Comparison of ENCODE assay signal across 1 cellular context in the genomic region with DNA sequence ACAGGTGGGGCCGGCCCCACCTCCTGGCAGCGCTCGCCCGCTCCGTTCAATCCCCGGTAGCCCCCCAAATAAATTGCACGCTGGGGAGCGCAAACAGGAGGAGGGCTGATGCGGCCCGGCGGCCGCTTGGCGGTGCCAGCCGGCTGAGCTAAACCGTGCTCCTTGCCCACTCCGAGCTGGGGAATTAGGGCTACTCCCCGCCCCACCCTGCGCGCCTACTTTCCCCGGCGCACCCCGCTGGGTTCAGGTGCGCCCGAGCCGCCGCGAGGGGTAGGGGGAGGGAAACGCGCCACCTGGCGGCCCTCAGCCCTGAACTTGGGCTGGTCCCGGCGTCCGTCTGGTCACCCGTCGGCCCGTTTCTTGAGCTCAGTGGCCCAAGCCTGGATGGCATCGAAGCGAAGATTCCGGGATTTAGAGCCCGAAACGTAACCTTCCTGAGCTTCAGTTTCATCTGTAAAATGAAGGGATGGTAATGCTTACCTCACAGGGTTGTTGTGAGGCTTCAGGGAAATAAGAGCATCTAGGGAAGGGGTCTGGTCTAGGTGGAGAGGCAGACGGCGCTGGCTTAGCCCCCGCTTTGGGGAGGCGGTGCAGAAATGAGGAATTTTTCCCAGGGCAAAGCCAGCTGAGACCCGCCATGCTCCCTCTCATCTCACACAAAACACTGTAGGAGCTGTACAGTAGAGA.
TF ChIP-seq lines count a peak whose summit lies in the region.

No MANE protein-coding gene starts in this region.

TF ChIP-seq in HepG2, 621 proteins besides CTCF, POLR2A, EP300 and RAD21 (continued from another document and continues in another):
- TF ChIP-seq ZNF615 (CRISPR knock-in tag; IDR thresholded peaks at IDR 0.05; ENCODE audit: borderline replicate concordance) (no peak), CAMTA2 (CRISPR knock-in tag; IDR thresholded peaks at IDR 0.05; ENCODE audit: borderline replicate concordance) (0 out of 2 replicates have a peak, but pooled peaks have one; percentile 60), ZNF749 (CRISPR knock-in tag; IDR thresholded peaks at IDR 0.05; ENCODE audit: borderline replicate concordance) (no peak), ZSCAN22 (CRISPR knock-in tag; IDR thresholded peaks at IDR 0.05) (no peak), GABPA (IDR thresholded peaks at IDR 0.05; ENCODE audit: low read depth, low read length) (no peak), GABPA (CRISPR knock-in tag; IDR thresholded peaks at IDR 0.05; ENCODE audit: low read depth) (no peak), KLF12 (CRISPR knock-in tag; IDR thresholded peaks at IDR 0.05; ENCODE audit: borderline replicate concordance) (peak; percentile 86), ZNF776 (CRISPR knock-in tag; IDR thresholded peaks at IDR 0.05) (no peak), MEIS1 (CRISPR knock-in tag; IDR thresholded peaks at IDR 0.05; ENCODE audit: borderline replicate concordance) (no peak), SCMH1 (CRISPR knock-in tag; IDR thresholded peaks at IDR 0.05; ENCODE audit: borderline replicate concordance) (no peak), ZNF335 (CRISPR knock-in tag; IDR thresholded peaks at IDR 0.05) (no peak), NFYC (CRISPR knock-in tag; IDR thresholded peaks at IDR 0.05) (no peak), ZNF703 (CRISPR knock-in tag; IDR thresholded peaks at IDR 0.05; ENCODE audit: borderline replicate concordance) (no peak), POLR2G (IDR thresholded peaks at IDR 0.05; ENCODE audit: low read depth, low read length) (no peak), HNRNPK (IDR thresholded peaks at IDR 0.05; ENCODE audit: low read depth, low read length, poor library complexity, severe bottlenecking) (peak; percentile 6), HNF4G (IDR thresholded peaks at IDR 0.05; ENCODE audit: borderline replicate concordance, low read depth, low read length) (no peak; the same call in 1 of the 2 replicates), HNF4G (CRISPR knock-in tag; IDR thresholded peaks at IDR 0.05; ENCODE audit: borderline replicate concordance, low read depth) (peak; percentile 58; the same call in 1 of the 2 replicates), SOX6 (IDR thresholded peaks at IDR 0.05) (no peak), SOX6 (CRISPR knock-in tag; IDR thresholded peaks at IDR 0.05) (peak; percentile 57), ZNF841 (CRISPR knock-in tag; IDR thresholded peaks at IDR 0.05; ENCODE audit: borderline replicate concordance) (no peak), MTA1 (CRISPR knock-in tag; IDR thresholded peaks at IDR 0.05; ENCODE audit: borderline replicate concordance) (no peak), BORCS8-MEF2B (CRISPR knock-in tag; IDR thresholded peaks at IDR 0.05) (no peak), KLF16 (CRISPR knock-in tag; IDR thresholded peaks at IDR 0.05) (peak in 1 of 2 experiments; percentile 81; a peak in 2 of 4 replicates), ATF7-NPFF (CRISPR knock-in tag; IDR thresholded peaks at IDR 0.05; ENCODE audit: low read depth) (0 out of 2 replicates have a peak, but pooled peaks have one; percentile 23), SRSF9 (IDR thresholded peaks at IDR 0.05; ENCODE audit: borderline replicate concordance, insufficient read depth, low read depth, low read length, poor library complexity, severe bottlenecking) (no peak), AGO1 (IDR thresholded peaks at IDR 0.05; ENCODE audit: low read depth, low read length, poor library complexity, severe bottlenecking) (no peak), NRL (CRISPR knock-in tag; IDR thresholded peaks at IDR 0.05; ENCODE audit: borderline replicate concordance) (peak; percentile 80; the same call in 1 of the 2 replicates), HMG20A (CRISPR knock-in tag; IDR thresholded peaks at IDR 0.05; ENCODE audit: borderline replicate concordance) (no peak)
- TF ChIP-seq, protein P1, sequence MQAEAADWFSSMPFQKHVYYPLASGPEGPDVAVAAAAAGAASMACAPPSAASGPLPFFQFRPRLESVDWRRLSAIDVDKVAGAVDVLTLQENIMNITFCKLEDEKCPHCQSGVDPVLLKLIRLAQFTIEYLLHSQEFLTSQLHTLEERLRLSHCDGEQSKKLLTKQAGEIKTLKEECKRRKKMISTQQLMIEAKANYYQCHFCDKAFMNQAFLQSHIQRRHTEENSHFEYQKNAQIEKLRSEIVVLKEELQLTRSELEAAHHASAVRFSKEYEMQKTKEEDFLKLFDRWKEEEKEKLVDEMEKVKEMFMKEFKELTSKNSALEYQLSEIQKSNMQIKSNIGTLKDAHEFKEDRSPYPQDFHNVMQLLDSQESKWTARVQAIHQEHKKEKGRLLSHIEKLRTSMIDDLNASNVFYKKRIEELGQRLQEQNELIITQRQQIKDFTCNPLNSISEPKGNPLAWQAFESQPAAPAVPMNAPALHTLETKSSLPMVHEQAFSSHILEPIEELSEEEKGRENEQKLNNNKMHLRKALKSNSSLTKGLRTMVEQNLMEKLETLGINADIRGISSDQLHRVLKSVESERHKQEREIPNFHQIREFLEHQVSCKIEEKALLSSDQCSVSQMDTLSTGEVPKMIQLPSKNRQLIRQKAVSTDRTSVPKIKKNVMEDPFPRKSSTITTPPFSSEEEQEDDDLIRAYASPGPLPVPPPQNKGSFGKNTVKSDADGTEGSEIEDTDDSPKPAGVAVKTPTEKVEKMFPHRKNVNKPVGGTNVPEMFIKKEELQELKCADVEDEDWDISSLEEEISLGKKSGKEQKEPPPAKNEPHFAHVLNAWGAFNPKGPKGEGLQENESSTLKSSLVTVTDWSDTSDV (CRISPR knock-in tag; IDR thresholded peaks at IDR 0.05): no peak
- TF ChIP-seq, protein P2, sequence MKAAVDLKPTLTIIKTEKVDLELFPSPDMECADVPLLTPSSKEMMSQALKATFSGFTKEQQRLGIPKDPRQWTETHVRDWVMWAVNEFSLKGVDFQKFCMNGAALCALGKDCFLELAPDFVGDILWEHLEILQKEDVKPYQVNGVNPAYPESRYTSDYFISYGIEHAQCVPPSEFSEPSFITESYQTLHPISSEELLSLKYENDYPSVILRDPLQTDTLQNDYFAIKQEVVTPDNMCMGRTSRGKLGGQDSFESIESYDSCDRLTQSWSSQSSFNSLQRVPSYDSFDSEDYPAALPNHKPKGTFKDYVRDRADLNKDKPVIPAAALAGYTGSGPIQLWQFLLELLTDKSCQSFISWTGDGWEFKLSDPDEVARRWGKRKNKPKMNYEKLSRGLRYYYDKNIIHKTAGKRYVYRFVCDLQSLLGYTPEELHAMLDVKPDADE (CRISPR knock-in tag; IDR thresholded peaks at IDR 0.05): no peak
- TF ChIP-seq, protein P3, sequence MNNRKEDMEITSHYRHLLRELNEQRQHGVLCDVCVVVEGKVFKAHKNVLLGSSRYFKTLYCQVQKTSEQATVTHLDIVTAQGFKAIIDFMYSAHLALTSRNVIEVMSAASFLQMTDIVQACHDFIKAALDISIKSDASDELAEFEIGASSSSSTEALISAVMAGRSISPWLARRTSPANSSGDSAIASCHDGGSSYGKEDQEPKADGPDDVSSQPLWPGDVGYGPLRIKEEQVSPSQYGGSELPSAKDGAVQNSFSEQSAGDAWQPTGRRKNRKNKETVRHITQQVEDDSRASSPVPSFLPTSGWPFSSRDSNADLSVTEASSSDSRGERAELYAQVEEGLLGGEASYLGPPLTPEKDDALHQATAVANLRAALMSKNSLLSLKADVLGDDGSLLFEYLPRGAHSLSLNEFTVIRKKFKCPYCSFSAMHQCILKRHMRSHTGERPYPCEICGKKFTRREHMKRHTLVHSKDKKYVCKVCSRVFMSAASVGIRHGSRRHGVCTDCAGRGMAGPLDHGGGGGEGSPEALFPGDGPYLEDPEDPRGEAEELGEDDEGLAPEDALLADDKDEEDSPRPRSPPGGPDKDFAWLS (CRISPR knock-in tag; IDR thresholded peaks at IDR 0.05; ENCODE audit: borderline replicate concordance): no peak
- TF ChIP-seq, protein P4, sequence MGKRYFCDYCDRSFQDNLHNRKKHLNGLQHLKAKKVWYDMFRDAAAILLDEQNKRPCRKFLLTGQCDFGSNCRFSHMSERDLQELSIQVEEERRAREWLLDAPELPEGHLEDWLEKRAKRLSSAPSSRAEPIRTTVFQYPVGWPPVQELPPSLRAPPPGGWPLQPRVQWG (CRISPR knock-in tag; IDR thresholded peaks at IDR 0.05; ENCODE audit: borderline replicate concordance, low read depth): no peak
- TF ChIP-seq, protein P5, sequence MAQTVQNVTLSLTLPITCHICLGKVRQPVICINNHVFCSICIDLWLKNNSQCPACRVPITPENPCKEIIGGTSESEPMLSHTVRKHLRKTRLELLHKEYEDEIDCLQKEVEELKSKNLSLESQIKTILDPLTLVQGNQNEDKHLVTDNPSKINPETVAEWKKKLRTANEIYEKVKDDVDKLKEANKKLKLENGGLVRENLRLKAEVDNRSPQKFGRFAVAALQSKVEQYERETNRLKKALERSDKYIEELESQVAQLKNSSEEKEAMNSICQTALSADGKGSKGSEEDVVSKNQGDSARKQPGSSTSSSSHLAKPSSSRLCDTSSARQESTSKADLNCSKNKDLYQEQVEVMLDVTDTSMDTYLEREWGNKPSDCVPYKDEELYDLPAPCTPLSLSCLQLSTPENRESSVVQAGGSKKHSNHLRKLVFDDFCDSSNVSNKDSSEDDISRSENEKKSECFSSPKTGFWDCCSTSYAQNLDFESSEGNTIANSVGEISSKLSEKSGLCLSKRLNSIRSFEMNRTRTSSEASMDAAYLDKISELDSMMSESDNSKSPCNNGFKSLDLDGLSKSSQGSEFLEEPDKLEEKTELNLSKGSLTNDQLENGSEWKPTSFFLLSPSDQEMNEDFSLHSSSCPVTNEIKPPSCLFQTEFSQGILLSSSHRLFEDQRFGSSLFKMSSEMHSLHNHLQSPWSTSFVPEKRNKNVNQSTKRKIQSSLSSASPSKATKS (CRISPR knock-in tag; IDR thresholded peaks at IDR 0.05): no peak
- TF ChIP-seq, protein P6, sequence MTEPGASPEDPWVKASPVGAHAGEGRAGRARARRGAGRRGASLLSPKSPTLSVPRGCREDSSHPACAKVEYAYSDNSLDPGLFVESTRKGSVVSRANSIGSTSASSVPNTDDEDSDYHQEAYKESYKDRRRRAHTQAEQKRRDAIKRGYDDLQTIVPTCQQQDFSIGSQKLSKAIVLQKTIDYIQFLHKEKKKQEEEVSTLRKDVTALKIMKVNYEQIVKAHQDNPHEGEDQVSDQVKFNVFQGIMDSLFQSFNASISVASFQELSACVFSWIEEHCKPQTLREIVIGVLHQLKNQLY (CRISPR knock-in tag; IDR thresholded peaks at IDR 0.05): no peak
- TF ChIP-seq, protein P7, sequence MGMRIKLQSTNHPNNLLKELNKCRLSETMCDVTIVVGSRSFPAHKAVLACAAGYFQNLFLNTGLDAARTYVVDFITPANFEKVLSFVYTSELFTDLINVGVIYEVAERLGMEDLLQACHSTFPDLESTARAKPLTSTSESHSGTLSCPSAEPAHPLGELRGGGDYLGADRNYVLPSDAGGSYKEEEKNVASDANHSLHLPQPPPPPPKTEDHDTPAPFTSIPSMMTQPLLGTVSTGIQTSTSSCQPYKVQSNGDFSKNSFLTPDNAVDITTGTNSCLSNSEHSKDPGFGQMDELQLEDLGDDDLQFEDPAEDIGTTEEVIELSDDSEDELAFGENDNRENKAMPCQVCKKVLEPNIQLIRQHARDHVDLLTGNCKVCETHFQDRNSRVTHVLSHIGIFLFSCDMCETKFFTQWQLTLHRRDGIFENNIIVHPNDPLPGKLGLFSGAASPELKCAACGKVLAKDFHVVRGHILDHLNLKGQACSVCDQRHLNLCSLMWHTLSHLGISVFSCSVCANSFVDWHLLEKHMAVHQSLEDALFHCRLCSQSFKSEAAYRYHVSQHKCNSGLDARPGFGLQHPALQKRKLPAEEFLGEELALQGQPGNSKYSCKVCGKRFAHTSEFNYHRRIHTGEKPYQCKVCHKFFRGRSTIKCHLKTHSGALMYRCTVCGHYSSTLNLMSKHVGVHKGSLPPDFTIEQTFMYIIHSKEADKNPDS (CRISPR knock-in tag; IDR thresholded peaks at IDR 0.05): no peak
- TF ChIP-seq, protein P8, sequence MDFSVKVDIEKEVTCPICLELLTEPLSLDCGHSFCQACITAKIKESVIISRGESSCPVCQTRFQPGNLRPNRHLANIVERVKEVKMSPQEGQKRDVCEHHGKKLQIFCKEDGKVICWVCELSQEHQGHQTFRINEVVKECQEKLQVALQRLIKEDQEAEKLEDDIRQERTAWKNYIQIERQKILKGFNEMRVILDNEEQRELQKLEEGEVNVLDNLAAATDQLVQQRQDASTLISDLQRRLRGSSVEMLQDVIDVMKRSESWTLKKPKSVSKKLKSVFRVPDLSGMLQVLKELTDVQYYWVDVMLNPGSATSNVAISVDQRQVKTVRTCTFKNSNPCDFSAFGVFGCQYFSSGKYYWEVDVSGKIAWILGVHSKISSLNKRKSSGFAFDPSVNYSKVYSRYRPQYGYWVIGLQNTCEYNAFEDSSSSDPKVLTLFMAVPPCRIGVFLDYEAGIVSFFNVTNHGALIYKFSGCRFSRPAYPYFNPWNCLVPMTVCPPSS (IDR thresholded peaks at IDR 0.05): no peak
- TF ChIP-seq, protein P9, sequence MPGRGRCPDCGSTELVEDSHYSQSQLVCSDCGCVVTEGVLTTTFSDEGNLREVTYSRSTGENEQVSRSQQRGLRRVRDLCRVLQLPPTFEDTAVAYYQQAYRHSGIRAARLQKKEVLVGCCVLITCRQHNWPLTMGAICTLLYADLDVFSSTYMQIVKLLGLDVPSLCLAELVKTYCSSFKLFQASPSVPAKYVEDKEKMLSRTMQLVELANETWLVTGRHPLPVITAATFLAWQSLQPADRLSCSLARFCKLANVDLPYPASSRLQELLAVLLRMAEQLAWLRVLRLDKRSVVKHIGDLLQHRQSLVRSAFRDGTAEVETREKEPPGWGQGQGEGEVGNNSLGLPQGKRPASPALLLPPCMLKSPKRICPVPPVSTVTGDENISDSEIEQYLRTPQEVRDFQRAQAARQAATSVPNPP (CRISPR knock-in tag; IDR thresholded peaks at IDR 0.05): no peak
- TF ChIP-seq, protein P10, sequence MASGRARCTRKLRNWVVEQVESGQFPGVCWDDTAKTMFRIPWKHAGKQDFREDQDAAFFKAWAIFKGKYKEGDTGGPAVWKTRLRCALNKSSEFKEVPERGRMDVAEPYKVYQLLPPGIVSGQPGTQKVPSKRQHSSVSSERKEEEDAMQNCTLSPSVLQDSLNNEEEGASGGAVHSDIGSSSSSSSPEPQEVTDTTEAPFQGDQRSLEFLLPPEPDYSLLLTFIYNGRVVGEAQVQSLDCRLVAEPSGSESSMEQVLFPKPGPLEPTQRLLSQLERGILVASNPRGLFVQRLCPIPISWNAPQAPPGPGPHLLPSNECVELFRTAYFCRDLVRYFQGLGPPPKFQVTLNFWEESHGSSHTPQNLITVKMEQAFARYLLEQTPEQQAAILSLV (CRISPR knock-in tag; IDR thresholded peaks at IDR 0.05; ENCODE audit: borderline replicate concordance): no peak
- TF ChIP-seq, protein P11, sequence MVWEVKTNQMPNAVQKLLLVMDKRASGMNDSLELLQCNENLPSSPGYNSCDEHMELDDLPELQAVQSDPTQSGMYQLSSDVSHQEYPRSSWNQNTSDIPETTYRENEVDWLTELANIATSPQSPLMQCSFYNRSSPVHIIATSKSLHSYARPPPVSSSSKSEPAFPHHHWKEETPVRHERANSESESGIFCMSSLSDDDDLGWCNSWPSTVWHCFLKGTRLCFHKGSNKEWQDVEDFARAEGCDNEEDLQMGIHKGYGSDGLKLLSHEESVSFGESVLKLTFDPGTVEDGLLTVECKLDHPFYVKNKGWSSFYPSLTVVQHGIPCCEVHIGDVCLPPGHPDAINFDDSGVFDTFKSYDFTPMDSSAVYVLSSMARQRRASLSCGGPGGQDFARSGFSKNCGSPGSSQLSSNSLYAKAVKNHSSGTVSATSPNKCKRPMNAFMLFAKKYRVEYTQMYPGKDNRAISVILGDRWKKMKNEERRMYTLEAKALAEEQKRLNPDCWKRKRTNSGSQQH (CRISPR knock-in tag; IDR thresholded peaks at IDR 0.05; ENCODE audit: low read depth): no peak
